In genomic region chr2:176518823-176519222, GRCh38 we compare ENCODE assay signal across 1 cellular context.
TF ChIP-seq lines count a peak whose summit lies in the region.

No MANE protein-coding gene starts in this region.

TF ChIP-seq in H1, 55 proteins besides CTCF, POLR2A, EP300 and RAD21 (continued from another document):
- TF ChIP-seq NANOG (IDR thresholded peaks at IDR 0.05; ENCODE audit: insufficient read depth, low read depth, low read length, poor library complexity, severe bottlenecking) (no peak), NRF1 (IDR thresholded peaks at IDR 0.05; ENCODE audit: low read depth, low read length) (no peak), SIX5 (IDR thresholded peaks at IDR 0.05; ENCODE audit: low read depth, low read length) (no peak), POLR2AphosphoS5 (IDR thresholded peaks at IDR 0.05; ENCODE audit: low read depth, low read length) (peak; percentile 96), CTBP2 (IDR thresholded peaks at IDR 0.05; ENCODE audit: borderline replicate concordance, insufficient read depth, insufficient read length, low read length) (no peak), EGR1 (IDR thresholded peaks at IDR 0.05; ENCODE audit: borderline replicate concordance, low read depth, low read length) (0 out of 2 replicates have a peak, but pooled peaks have one; percentile 29), SUZ12 (IDR thresholded peaks at IDR 0.05; ENCODE audit: low read length) (no peak), MAFK (IDR thresholded peaks at IDR 0.05; ENCODE audit: low read depth, low read length) (no peak), SP1 (IDR thresholded peaks at IDR 0.05; ENCODE audit: low read depth, low read length) (no peak), USF2 (IDR thresholded peaks at IDR 0.05; ENCODE audit: low read length) (no peak), SIRT6 (IDR thresholded peaks at IDR 0.05; ENCODE audit: low read length) (no peak), YY1 (IDR thresholded peaks at IDR 0.05; ENCODE audit: low read depth, low read length) (no peak), SIN3A (conservative IDR thresholded peaks at IDR 0.05 in 1 of 2, IDR thresholded peaks at IDR 0.05 in 1 of 2; ENCODE audit: low read depth in 1 of 2, low read length in 2 of 2) (no peak), KDM1A (IDR thresholded peaks at IDR 0.05; ENCODE audit: borderline replicate concordance, low read length) (no peak), ASH2L (IDR thresholded peaks at IDR 0.05; ENCODE audit: low read length) (no peak), FOSL1 (IDR thresholded peaks at IDR 0.05; ENCODE audit: insufficient read depth, low read depth, low read length) (no peak), CBX5 (IDR thresholded peaks at IDR 0.05; ENCODE audit: low read depth, low read length) (no peak), RXRA (IDR thresholded peaks at IDR 0.05; ENCODE audit: insufficient read depth, low read depth, low read length) (no peak), GABPA (IDR thresholded peaks at IDR 0.05; ENCODE audit: borderline replicate concordance, insufficient read depth, low read length) (no peak), CHD7 (IDR thresholded peaks at IDR 0.05; ENCODE audit: insufficient replicate concordance, low read length) (no peak), ATF3 (IDR thresholded peaks at IDR 0.05; ENCODE audit: insufficient read depth, low read depth, low read length) (no peak)
